Comparison of ENCODE assay signal across 18 cellular contexts in genomic region chr15:59879506-59879905, GRCh38.
DNase-seq lines count a peak whose midpoint lies in the region; ATAC-seq, FAIRE-seq and TF ChIP-seq lines count a peak whose summit lies in the region.
"Had no signal": no experiment of that assay in that cellular context is flagged by ENCODE, and none has a peak within 500 bp of the region (broad histone marks: within the 10 kb centered on the region; RNA-seq: fewer than 3 reads in every experiment).

No MANE protein-coding gene starts in this region.

- peaks cover 44% of the 10 kb centered on the region for H3K27me3 ChIP-seq in ACC112 (ENCODE audit: insufficient read depth, low read length)
- H3K27me3 ChIP-seq in bronchial epithelial cell (ENCODE audit: control insufficient read depth, insufficient read depth, low read length), result peaks cover 2% of the 10 kb centered on the region
- peaks cover 0 to 20% of the 10 kb centered on the region in 2 experiments; a peak in 2 of 5 replicates for H3K27me3 ChIP-seq in HepG2 (ENCODE audit: control insufficient read depth in 1 of 2, insufficient read depth in 2 of 2, low read length in 2 of 2)
- H3K27me3 ChIP-seq: neural progenitor cell had no signal

- H3K9ac ChIP-seq in HepG2 (ENCODE audit: insufficient read depth, low read depth, low read length), result no peak overlapping the region
- H3K9ac ChIP-seq: KMS-11, neural progenitor cell had no signal

- H3K4me3 Mint-ChIP-seq in activated T-helper 17 cell treated with anti-CD3 and anti-CD28 coated beads, Interleukin-2, amount 50 U/mL, for 72 hours, result no peak overlapping the region
- H3K4me3 Mint-ChIP-seq: effector memory CD8-positive, alpha-beta T cell; neural progenitor cell had no signal

- no peaks in the 10 kb centered on the region for H3K36me3 ChIP-seq in ACC112 (ENCODE audit: insufficient read depth, low read length)
- H3K36me3 ChIP-seq in bronchial epithelial cell (ENCODE audit: control insufficient read depth, insufficient read depth, low read length), result no peaks in the 10 kb centered on the region
- no peaks in the 10 kb centered on the region for H3K36me3 ChIP-seq in HepG2 (replicated peaks in 1 of 2; ENCODE audit: control insufficient read depth in 1 of 2, insufficient read depth in 2 of 2, low read length in 2 of 2)
- H3K36me3 ChIP-seq: neural progenitor cell, thoracic aorta had no signal

- no peaks in the 10 kb centered on the region for H3K36me3 Mint-ChIP-seq in activated T-helper 17 cell treated with anti-CD3 and anti-CD28 coated beads, Interleukin-2, amount 50 U/mL, for 72 hours (ENCODE audit: low read depth)
- H3K36me3 Mint-ChIP-seq: neural progenitor cell had no signal

- H3K79me2 ChIP-seq in ACC112 (ENCODE audit: control insufficient read depth, insufficient read depth, low read length, unreplicated experiment) (no peaks in the 10 kb centered on the region), HepG2 (ENCODE audit: insufficient read depth, low read length) (no peaks in the 10 kb centered on the region)

- CTCF ChIA-PET in HepG2 (lab: Yijun Ruan, JAX; ENCODE audit: low intra/inter-chr PET ratio, low total read pairs), result no interaction called here

- H4K20me1 ChIP-seq in HepG2 (ENCODE audit: insufficient read depth, low read length), result no peaks in the 10 kb centered on the region

- no peak overlapping the region for H3K4me2 ChIP-seq in HepG2 (ENCODE audit: low read depth, low read length)
- H3K4me2 ChIP-seq: KMS-11, neural progenitor cell had no signal

- no peak overlapping the region for H3K4me3 ChIP-seq in ACC112 (ENCODE audit: low read depth, low read length)
- no peak overlapping the region for H3K4me3 ChIP-seq in bronchial epithelial cell (ENCODE audit: low read depth, low read length)
- no peak overlapping the region for H3K4me3 ChIP-seq in HepG2 (replicated peaks in 1 of 3; ENCODE audit: insufficient read depth in 1 of 3, low read depth in 2 of 3, low read length in 3 of 3)
- H3K4me3 ChIP-seq: lung, neural progenitor cell, thoracic aorta had no signal

- no peaks in the 10 kb centered on the region for H3K9me3 Mint-ChIP-seq in activated T-helper 17 cell treated with anti-CD3 and anti-CD28 coated beads, Interleukin-2, amount 50 U/mL, for 72 hours
- H3K9me3 Mint-ChIP-seq: effector memory CD8-positive, alpha-beta T cell; neural progenitor cell had no signal

- POLR2A ChIA-PET in HepG2 (lab: Yijun Ruan, JAX), result no interaction called here

- FAIRE-seq in bronchial epithelial cell (lab: Jason Lieb, UNC) (peak; percentile 76), HepG2 (lab: Jason Lieb, UNC) (no peak)

- no peak for TF ChIP-seq POLR2A in HepG2 (IDR thresholded peaks at IDR 0.05; ENCODE audit: insufficient read depth in 1 of 2, low read depth in 2 of 2, low read length in 2 of 2)

- no peaks in the 10 kb centered on the region for H3K4me1 Mint-ChIP-seq in activated T-helper 17 cell treated with anti-CD3 and anti-CD28 coated beads, Interleukin-2, amount 50 U/mL, for 72 hours
- H3K4me1 Mint-ChIP-seq: neural progenitor cell had no signal

- H3K9me3 ChIP-seq in HepG2 (ENCODE audit: low read length), result no peaks in the 10 kb centered on the region
- H3K9me3 ChIP-seq: thoracic aorta had no signal

- H2AFZ ChIP-seq in ACC112 (ENCODE audit: low read length, unreplicated experiment), result no peak overlapping the region
- no peak overlapping the region for H2AFZ ChIP-seq in HepG2 (ENCODE audit: low read length)
- H2AFZ ChIP-seq: neural progenitor cell had no signal

- TF ChIP-seq RAD21 in HepG2 (CRISPR knock-in tag; IDR thresholded peaks at IDR 0.05), result no peak

- H3K27ac Mint-ChIP-seq in activated T-helper 17 cell treated with anti-CD3 and anti-CD28 coated beads, Interleukin-2, amount 50 U/mL, for 72 hours, result no peak overlapping the region
- H3K27ac Mint-ChIP-seq: effector memory CD8-positive, alpha-beta T cell; neural progenitor cell had no signal

- H3K4me1 ChIP-seq in ACC112 (ENCODE audit: control insufficient read depth, insufficient read depth, low read length, unreplicated experiment), result peaks cover 15% of the 10 kb centered on the region
- H3K4me1 ChIP-seq in HepG2 (ENCODE audit: insufficient read depth, low read length), result no peaks in the 10 kb centered on the region

- peak; percentile 26 for DNase-seq in HS-27A (ENCODE audit: low read depth)
- DNase-seq in bronchial epithelial cell (ENCODE audit: low read depth), result peak; percentile 42
- peak; percentile 90 for DNase-seq in iris pigment epithelial cell (ENCODE audit: low read depth)
- no peak for DNase-seq in midbrain (lab: John Stamatoyannopoulos, UW)
- no peak for DNase-seq in NCI-H1694 treated with DMSO at 0.1 percent for 48 hours (lab: John Stamatoyannopoulos, UW)
- DNase-seq in HepG2 (ENCODE audit: low spot score), result no peak
- DNase-seq: aorta; effector memory CD8-positive, alpha-beta T cell; hypothalamus; NCI-H2081; SHP77; T-helper 9 cell had no signal

- BruUV-seq in HepG2 (replicated peaks; lab: Mats Ljungman, UMichigan), result no TSS peak

- TF ChIP-seq CTCF in bronchial epithelial cell (IDR thresholded peaks at IDR 0.05; ENCODE audit: insufficient read depth, low read length, severe bottlenecking), result no peak
- no peak for TF ChIP-seq CTCF in HepG2 (CRISPR knock-in tag; IDR thresholded peaks at IDR 0.05)

- WGBS in HepG2 (ENCODE audit: low lambda C conversion rate), result 5% methylated on average over 2 of the region's 2 CpGs

- in situ Hi-C loops in HepG2 (cut with HindIII; ENCODE audit: extremely low pct_ligation_motif_present, low pct_unique_long_range_greater_than_20kb), result no loop called here

- peaks cover 16% of the 10 kb centered on the region for H3K27me3 Mint-ChIP-seq in activated T-helper 17 cell treated with anti-CD3 and anti-CD28 coated beads, Interleukin-2, amount 50 U/mL, for 72 hours

- intact Hi-C loops in HepG2 (cut with micrococcal nuclease; ENCODE audit: unreplicated experiment), result no loop called here

- peak overlapping the region; percentile 31; the same call in 1 of the 2 replicates for H3K27ac ChIP-seq in ACC112 (ENCODE audit: low read depth, low read length)
- no peak overlapping the region for H3K27ac ChIP-seq in HepG2 (ENCODE audit: extremely low read length, insufficient read depth, low read length)
- H3K27ac ChIP-seq: KMS-11, neural progenitor cell, thoracic aorta had no signal

- no peak for ATAC-seq in activated T-helper 17 cell treated with anti-CD3 and anti-CD28 coated beads, Interleukin-2, amount 50 U/mL, for 72 hours (replicated peaks)
- ATAC-seq in HepG2, result no peak
- ATAC-seq: effector memory CD8-positive, alpha-beta T cell had no signal

- TF ChIP-seq EP300 in HepG2 (IDR thresholded peaks at IDR 0.05; ENCODE audit: low read depth in 2 of 2, low read length in 2 of 2), result no peak
- no peak for TF ChIP-seq EP300 in HepG2 (CRISPR knock-in tag; IDR thresholded peaks at IDR 0.05; ENCODE audit: borderline replicate concordance)

TF ChIP-seq in HepG2, 621 proteins besides CTCF, POLR2A, EP300 and RAD21:
- no peak for TF ChIP-seq ASH2L (IDR thresholded peaks at IDR 0.05; ENCODE audit: insufficient read length, low read depth, low read length)
- no peak for TF ChIP-seq PAF1 (CRISPR knock-in tag; IDR thresholded peaks at IDR 0.05)
TF ChIP-seq in HepG2: peak in this region for 0.

Comparison
In these comparisons a context has a peak if more than half of its experiments do, and no peak if none do; other contexts are left out.
1. DNase-seq: peak in HS-27A (single experiment), bronchial epithelial cell (single experiment) and iris pigment epithelial cell (single experiment); none in midbrain (single experiment), NCI-H1694 treated with DMSO at 0.1 percent for 48 hours (single experiment) and HepG2 (single experiment).